15 cellular contexts compared by ENCODE assay signal in genomic region chr6:70738028-70738427, GRCh38.
DNase-seq lines count a peak whose midpoint lies in the region; ATAC-seq and TF ChIP-seq lines count a peak whose summit lies in the region.
"Had no signal": no experiment of that assay in that cellular context is flagged by ENCODE, and none has a peak within 500 bp of the region (broad histone marks: within the 10 kb centered on the region; RNA-seq: fewer than 3 reads in every experiment).

No MANE protein-coding gene starts in this region.

- no peaks in the 10 kb centered on the region for H3K9me2 ChIP-seq in GM23248 (ENCODE audit: insufficient read depth)

- POLR2A ChIA-PET in activated CD4-positive, alpha-beta memory T cell treated with anti-CD3 and anti-CD28 coated beads for 36 hours (lab: Charles Lee) = interaction anchor here (0.7 kb wide), 1 partner anchor 97 kb away, joined by 4 read pairs; no protein-coding TSS in a partner anchor
- POLR2A ChIA-PET in activated CD4-positive, alpha-beta memory T cell treated with anti-CD3 and anti-CD28 coated beads, Interleukin-2, amount 10 ng/mL, durations not matched to agents 7 days and 5 days (lab: Charles Lee) = no interaction called here

- no peak overlapping the region for H3K4me2 ChIP-seq in GM23248 (ENCODE audit: unreplicated experiment)

- peaks cover 26% of the 10 kb centered on the region for H3K4me1 Mint-ChIP-seq in activated CD4-positive, alpha-beta memory T cell treated with anti-CD3 and anti-CD28 coated beads for 36 hours (ENCODE audit: low read depth)
- H3K4me1 Mint-ChIP-seq in activated CD4-positive, alpha-beta memory T cell treated with anti-CD3 and anti-CD28 coated beads, Interleukin-2, amount 10 ng/mL, durations not matched to agents 7 days and 5 days = no peaks in the 10 kb centered on the region
- H3K4me1 Mint-ChIP-seq in chondrocyte (ENCODE audit: low read depth) = peaks cover 10% of the 10 kb centered on the region

- no peaks in the 10 kb centered on the region for H3F3A ChIP-seq in GM23248 (ENCODE audit: insufficient read depth)

- H3K27ac ChIP-seq in GM23248 = no peak overlapping the region

- peaks cover 17% of the 10 kb centered on the region for H3K9me3 Mint-ChIP-seq in activated CD4-positive, alpha-beta memory T cell treated with anti-CD3 and anti-CD28 coated beads for 36 hours
- H3K9me3 Mint-ChIP-seq in activated CD4-positive, alpha-beta memory T cell treated with anti-CD3 and anti-CD28 coated beads, Interleukin-2, amount 10 ng/mL, durations not matched to agents 7 days and 5 days = peaks cover 20% of the 10 kb centered on the region
- H3K9me3 Mint-ChIP-seq in chondrocyte (ENCODE audit: low read depth) = no peaks in the 10 kb centered on the region

- H3K79me2 ChIP-seq in GM23248 (ENCODE audit: insufficient read depth) = no peaks in the 10 kb centered on the region

- DNase-seq in activated CD4-positive, alpha-beta memory T cell treated with anti-CD3 and anti-CD28 coated beads for 36 hours = no peak
- DNase-seq in activated CD4-positive, alpha-beta memory T cell treated with anti-CD3 and anti-CD28 coated beads, Interleukin-2, amount 10 ng/mL, durations not matched to agents 7 days and 5 days = no peak
- DNase-seq in GM23248 (peak; percentile 28), chondrocyte (ENCODE audit: low spot score) (no peak), omental fat pad (ENCODE audit: low spot score) (no peak), left colon (no peak), HPDE6-E6E7 (ENCODE audit: extremely low spot score) (no peak)
- no peak for DNase-seq in activated CD4-positive, alpha-beta T cell treated with anti-CD3 and anti-CD28 coated beads for 4 hours
- DNase-seq: Caco-2, DMS53, NCI-H1048, NCI-H2227 treated with DMSO at 0.1 percent for 48 hours, NCI-H526 treated with DMSO at 0.1 percent for 48 hours had no signal

- no peak overlapping the region for H3K4me3 Mint-ChIP-seq in activated CD4-positive, alpha-beta memory T cell treated with anti-CD3 and anti-CD28 coated beads for 36 hours
- H3K4me3 Mint-ChIP-seq in activated CD4-positive, alpha-beta memory T cell treated with anti-CD3 and anti-CD28 coated beads, Interleukin-2, amount 10 ng/mL, durations not matched to agents 7 days and 5 days = no peak overlapping the region
- H3K4me3 Mint-ChIP-seq in chondrocyte (ENCODE audit: unreplicated experiment) = no peak overlapping the region
- H3K4me3 Mint-ChIP-seq: CD14-positive monocyte had no signal

- H3K9me3 ChIP-seq in GM23248 (ENCODE audit: low read depth) = no peaks in the 10 kb centered on the region
- H3K9me3 ChIP-seq: Caco-2 had no signal

- H4K20me1 ChIP-seq in GM23248 (ENCODE audit: insufficient read depth) = no peaks in the 10 kb centered on the region

- H3K36me3 Mint-ChIP-seq in activated CD4-positive, alpha-beta memory T cell treated with anti-CD3 and anti-CD28 coated beads for 36 hours = peaks cover 55% of the 10 kb centered on the region
- H3K36me3 Mint-ChIP-seq in activated CD4-positive, alpha-beta memory T cell treated with anti-CD3 and anti-CD28 coated beads, Interleukin-2, amount 10 ng/mL, durations not matched to agents 7 days and 5 days (ENCODE audit: low read depth) = peaks cover 58% of the 10 kb centered on the region
- H3K36me3 Mint-ChIP-seq in chondrocyte (ENCODE audit: low read depth) = peaks cover 16% of the 10 kb centered on the region

- no peak overlapping the region for H3K9ac ChIP-seq in GM23248

- H2AFZ ChIP-seq in GM23248 = no peak overlapping the region

- H3K4me3 ChIP-seq in GM23248 = no peak overlapping the region
- H3K4me3 ChIP-seq: K562 had no signal

- H3K4me1 ChIP-seq in GM23248 (ENCODE audit: insufficient read depth) = no peaks in the 10 kb centered on the region
- H3K4me1 ChIP-seq: Caco-2 had no signal

- H3K27me3 Mint-ChIP-seq in activated CD4-positive, alpha-beta memory T cell treated with anti-CD3 and anti-CD28 coated beads for 36 hours = no peaks in the 10 kb centered on the region
- H3K27me3 Mint-ChIP-seq in activated CD4-positive, alpha-beta memory T cell treated with anti-CD3 and anti-CD28 coated beads, Interleukin-2, amount 10 ng/mL, durations not matched to agents 7 days and 5 days = no peaks in the 10 kb centered on the region
- H3K27me3 Mint-ChIP-seq in chondrocyte (ENCODE audit: low read depth) = no peaks in the 10 kb centered on the region

- intact Hi-C loops in activated CD4-positive, alpha-beta memory T cell treated with anti-CD3 and anti-CD28 coated beads for 36 hours (cut with micrococcal nuclease) = no loop called here
- intact Hi-C loops in left colon (cut with DNase I, micrococcal nuclease) = no loop called here

- CTCF ChIA-PET in activated CD4-positive, alpha-beta memory T cell treated with anti-CD3 and anti-CD28 coated beads for 36 hours (lab: Charles Lee) = no interaction called here
- CTCF ChIA-PET in activated CD4-positive, alpha-beta memory T cell treated with anti-CD3 and anti-CD28 coated beads, Interleukin-2, amount 10 ng/mL, durations not matched to agents 7 days and 5 days (lab: Charles Lee) = no interaction called here

- ATAC-seq in omental fat pad (ENCODE audit: low FRiP score) = peak; percentile 41
- ATAC-seq in left colon = no peak
- ATAC-seq: K562 had no signal

- in situ Hi-C loops in GM23248 (cut with MboI) = no loop called here

- TF ChIP-seq CTCF in chondrocyte (IDR thresholded peaks at IDR 0.05) (no peak), omental fat pad (IDR thresholded peaks at IDR 0.05) (no peak)

- 0 out of 2 replicates have a peak, but pooled peaks cover 3% of the 10 kb centered on the region for H3K36me3 ChIP-seq in GM23248 (ENCODE audit: low read depth)

- no peaks in the 10 kb centered on the region for H3K27me3 ChIP-seq in GM23248 (replicated peaks; ENCODE audit: insufficient read depth)

- WGBS in GM23248 (ENCODE audit: low coverage in 1 of 2, low lambda C conversion rate in 2 of 2, missing lambda C conversion rate in 2 of 2), 2 experiments = 94 to 100% methylated on average over 2 of the region's 2 CpGs

- peak overlapping the region; percentile 14 for H3K27ac Mint-ChIP-seq in activated CD4-positive, alpha-beta memory T cell treated with anti-CD3 and anti-CD28 coated beads for 36 hours
- no peak overlapping the region for H3K27ac Mint-ChIP-seq in activated CD4-positive, alpha-beta memory T cell treated with anti-CD3 and anti-CD28 coated beads, Interleukin-2, amount 10 ng/mL, durations not matched to agents 7 days and 5 days
- H3K27ac Mint-ChIP-seq in chondrocyte (ENCODE audit: unreplicated experiment) = peak overlapping the region; percentile 58
- H3K27ac Mint-ChIP-seq: CD14-positive monocyte had no signal
